24 cellular contexts compared by ENCODE assay signal in genomic region chr1:153040950-153041631, GRCh38. TPM values are rescaled to one million over a fixed set of nuclear protein-coding genes. Genes with fewer than 3 reads are reported as not detected.
"Had no signal": no experiment of that assay in that cellular context is flagged by ENCODE, and none has a peak within 500 bp of the region (broad histone marks: within the 10 kb centered on the region; RNA-seq: fewer than 3 reads in every experiment).

SPRR2D (minus strand) TSS chr1:153041120; CDS start chr1:153040346, 774 bp downstream.

- H3K4me3 Mint-ChIP-seq: activated naive CD8-positive, alpha-beta T cell treated with anti-CD3 and anti-CD28 coated beads, Interleukin-2, amount 50 U/mL, for 24 hours; activated T-helper 17 cell treated with anti-CD3 and anti-CD28 coated beads, Interleukin-2, amount 50 U/mL, for 72 hours; dendritic cell treated with granulocyte-macrophage colony-stimulating factor and Interleukin-4, amounts not matched to agents 40 ng/mL and 50 ng/mL, for 4 days; memory B cell; natural killer cell treated with Interleukin-12 subunit alpha and Interleukin-12 subunit beta and Interleukin-15 and Interleukin-18, amount 100 ng/mL, for 72 hours; type B pancreatic cell had no signal

- H3K27ac ChIP-seq: esophagus muscularis mucosa, left ventricle myocardium inferior, right atrium auricular region, skin epidermis had no signal

- H3K9me3 Mint-ChIP-seq: activated naive CD8-positive, alpha-beta T cell treated with anti-CD3 and anti-CD28 coated beads, Interleukin-2, amount 50 U/mL, for 24 hours; activated T-helper 17 cell treated with anti-CD3 and anti-CD28 coated beads, Interleukin-2, amount 50 U/mL, for 72 hours; dendritic cell treated with granulocyte-macrophage colony-stimulating factor and Interleukin-4, amounts not matched to agents 40 ng/mL and 50 ng/mL, for 4 days; natural killer cell treated with Interleukin-12 subunit alpha and Interleukin-12 subunit beta and Interleukin-15 and Interleukin-18, amount 100 ng/mL, for 72 hours; type B pancreatic cell had no signal

- H3K4me1 ChIP-seq: esophagus muscularis mucosa, left ventricle myocardium inferior, right atrium auricular region had no signal

- H3K36me3 Mint-ChIP-seq: memory B cell; natural killer cell treated with Interleukin-12 subunit alpha and Interleukin-12 subunit beta and Interleukin-15 and Interleukin-18, amount 100 ng/mL, for 72 hours; type B pancreatic cell had no signal

- H3K36me3 ChIP-seq: esophagus muscularis mucosa, left ventricle myocardium inferior, right atrium auricular region had no signal

- ATAC-seq: activated naive CD8-positive, alpha-beta T cell treated with anti-CD3 and anti-CD28 coated beads, Interleukin-2, amount 50 U/mL, for 24 hours; activated T-helper 17 cell treated with anti-CD3 and anti-CD28 coated beads, Interleukin-2, amount 50 U/mL, for 72 hours; natural killer cell treated with Interleukin-12 subunit alpha and Interleukin-12 subunit beta and Interleukin-15 and Interleukin-18, amount 100 ng/mL, for 72 hours had no signal

- H3K27ac Mint-ChIP-seq: activated naive CD8-positive, alpha-beta T cell treated with anti-CD3 and anti-CD28 coated beads, Interleukin-2, amount 50 U/mL, for 24 hours; activated T-helper 17 cell treated with anti-CD3 and anti-CD28 coated beads, Interleukin-2, amount 50 U/mL, for 72 hours; dendritic cell treated with granulocyte-macrophage colony-stimulating factor and Interleukin-4, amounts not matched to agents 40 ng/mL and 50 ng/mL, for 4 days; memory B cell; natural killer cell treated with Interleukin-12 subunit alpha and Interleukin-12 subunit beta and Interleukin-15 and Interleukin-18, amount 100 ng/mL, for 72 hours; type B pancreatic cell had no signal

- H3K4me1 Mint-ChIP-seq: activated naive CD8-positive, alpha-beta T cell treated with anti-CD3 and anti-CD28 coated beads, Interleukin-2, amount 50 U/mL, for 24 hours; activated T-helper 17 cell treated with anti-CD3 and anti-CD28 coated beads, Interleukin-2, amount 50 U/mL, for 72 hours; memory B cell had no signal

- DNase-seq: activated CD4-positive, CD25-positive, alpha-beta regulatory T cell treated with anti-CD3 and anti-CD28 coated beads, Interleukin-2, amount 50 U/mL, for 72 hours; activated naive CD4-positive, alpha-beta T cell treated with Interleukin-2 at 50 U/mL for 16 hours; activated naive CD8-positive, alpha-beta T cell treated with anti-CD3 and anti-CD28 coated beads, Interleukin-2, amount 50 U/mL, for 24 hours; activated T-cell treated with anti-CD3 and anti-CD28 coated beads for 4 hours; aorta; hippocampal formation; left ventricle myocardium inferior; nucleus accumbens; stimulated activated CD4-positive, alpha-beta T cell treated with anti-CD3 and anti-CD28 coated beads, Interleukin-4, amount 100 ng/mL, for 24 hours; stimulated activated naive CD4-positive, alpha-beta T cell; T-helper 1 cell; T1000 had no signal

- H3K4me3 ChIP-seq: esophagus muscularis mucosa, left ventricle myocardium inferior, right atrium auricular region, skin epidermis had no signal

- H3K27me3 ChIP-seq: right atrium auricular region had no signal

- H3K27me3 Mint-ChIP-seq: type B pancreatic cell had no signal

- H3K9me3 ChIP-seq: esophagus muscularis mucosa, right atrium auricular region had no signal

RNA-seq across cellular contexts. Expression of gene SPRR2D, which starts in this region (rescaled TPM):
- total RNA-seq: activated T-helper 17 cell treated with anti-CD3 and anti-CD28 coated beads, Interleukin-2, amount 50 U/mL, for 72 hours; aorta; cerebellum; fibroblast of villous mesenchyme; left ventricle myocardium inferior; natural killer cell treated with Interleukin-12 subunit alpha and Interleukin-12 subunit beta and Interleukin-15 and Interleukin-18, amount 100 ng/mL, for 72 hours; posterior vena cava; right atrium auricular region; subcutaneous adipose tissue had no signal
